In the genomic region with DNA sequence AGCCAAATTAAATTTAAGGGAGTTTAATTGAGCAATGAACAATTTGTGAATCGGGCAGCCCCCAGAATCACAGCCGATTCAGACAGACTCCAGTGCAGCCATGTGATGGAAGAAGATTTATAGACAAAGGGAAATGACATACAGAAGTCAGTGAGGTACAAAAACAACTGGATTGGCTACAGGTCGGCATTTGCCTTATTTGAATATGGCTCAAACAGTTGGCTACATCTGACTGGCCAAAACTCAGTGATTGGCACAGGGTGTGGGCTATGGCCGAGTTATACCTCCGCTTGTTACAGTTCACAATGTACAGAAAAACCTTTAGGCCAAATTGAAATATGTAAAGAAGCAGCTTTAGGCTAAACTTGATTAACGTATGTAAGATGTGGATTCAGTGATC, we compare ENCODE assay signal across 18 cellular contexts.
"Had no signal": no experiment of that assay in that cellular context is flagged by ENCODE, and none has a peak within 500 bp of the region (broad histone marks: within the 10 kb centered on the region; RNA-seq: fewer than 3 reads in every experiment).

No MANE protein-coding gene starts in this region.

- H3K27me3 ChIP-seq: esophagus muscularis mucosa, gastrocnemius medialis, ovary, right atrium auricular region, stomach had no signal

- H3K27ac Mint-ChIP-seq: naive thymus-derived CD8-positive, alpha-beta T cell had no signal

- H3K4me1 ChIP-seq: esophagus muscularis mucosa, gastrocnemius medialis, right atrium auricular region, stomach had no signal

- H3K36me3 ChIP-seq: esophagus muscularis mucosa, gastrocnemius medialis, ovary, right atrium auricular region, stomach had no signal

- FAIRE-seq: endometrium, small intestine, urothelium cell line had no signal

- H3K4me3 Mint-ChIP-seq: naive thymus-derived CD8-positive, alpha-beta T cell had no signal

- H3K4me3 ChIP-seq: esophagus muscularis mucosa, gastrocnemius medialis, mucosa of descending colon, ovary, right atrium auricular region, stomach had no signal

- H3K9me3 ChIP-seq: esophagus muscularis mucosa, gastrocnemius medialis, mucosa of descending colon, ovary, right atrium auricular region had no signal

- H3K27ac ChIP-seq: esophagus muscularis mucosa, gastrocnemius medialis, ovary, right atrium auricular region, stomach had no signal

- DNase-seq: effector memory CD4-positive, alpha-beta T cell; gastrocnemius medialis; glutamatergic neuron; islet precursor cell; mucosa of descending colon; naive thymus-derived CD8-positive, alpha-beta T cell; nucleus accumbens; ovary; small intestine; stimulated activated CD4-positive, alpha-beta T cell treated with anti-CD3 and anti-CD28 coated beads, Interleukin-12 subunit alpha, Interleukin-12 subunit beta, amount 100 ng/mL, for 4 hours; stimulated activated naive CD4-positive, alpha-beta T cell; stomach; substantia nigra had no signal

- ATAC-seq: gastrocnemius medialis; left lobe of liver; mucosa of descending colon; naive thymus-derived CD8-positive, alpha-beta T cell had no signal
